8 cellular contexts compared by ENCODE assay signal in the genomic region with DNA sequence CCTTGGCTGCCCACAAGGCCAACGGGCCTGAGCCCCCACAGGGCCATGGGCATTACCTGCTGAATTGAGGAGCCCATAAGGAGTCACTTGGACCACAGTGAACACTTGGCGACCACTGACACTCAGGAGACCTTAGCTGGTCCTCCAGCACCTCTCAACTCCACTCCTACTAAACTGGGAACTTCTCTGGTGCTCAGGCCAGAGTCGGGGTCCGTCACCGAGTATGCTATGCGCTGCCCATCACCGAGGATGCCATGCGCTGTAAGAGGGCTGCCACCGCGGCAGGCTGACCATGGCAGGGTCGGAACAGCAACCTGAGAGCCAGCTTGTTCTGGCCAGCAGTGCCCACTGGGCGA. TPM values are rescaled to one million over a fixed set of nuclear protein-coding genes. Genes with fewer than 3 reads are reported as not detected.
DNase-seq lines count a peak whose midpoint lies in the region; ATAC-seq and TF ChIP-seq lines count a peak whose summit lies in the region.

No MANE protein-coding gene starts in this region.

- peaks cover 33% of the 10 kb centered on the region for H3K4me1 Mint-ChIP-seq in activated T-helper 2 cell treated with anti-CD3 and anti-CD28 coated beads, Interferon-gamma antibody, Interleukin-2, Interleukin-4, amounts not matched to agents 10 μg/mL and 5 μg/mL and 100 μg/mL, durations not matched to agents 14 hours and 24 hours and 36 hours (ENCODE audit: low read depth)

- intact Hi-C loops in activated T-helper 2 cell treated with anti-CD3 and anti-CD28 coated beads, Interferon-gamma antibody, Interleukin-2, Interleukin-4, amounts not matched to agents 10 μg/mL and 5 μg/mL and 100 μg/mL, durations not matched to agents 14 hours and 24 hours and 36 hours (cut with micrococcal nuclease) = loop anchor here (1.0 to 10.0 kb wide), 5 partner anchors 17 to 265 kb away; a partner anchor contains a TSS

- TF ChIP-seq CTCF in kidney epithelial cell (IDR thresholded peaks at IDR 0.05; ENCODE audit: insufficient read depth, low read length, poor library complexity, severe bottlenecking) = no peak

- H3K4me3 ChIP-seq in kidney epithelial cell (ENCODE audit: low read depth, low read length) (peak overlapping the region; percentile 95), subcutaneous abdominal adipose tissue (ENCODE audit: low read depth in 1 of 5, low read length in 5 of 5) (peak overlapping the region; percentile 71 to 95 (median 91))

- no peaks in the 10 kb centered on the region for H3K9me3 Mint-ChIP-seq in activated T-helper 2 cell treated with anti-CD3 and anti-CD28 coated beads, Interferon-gamma antibody, Interleukin-2, Interleukin-4, amounts not matched to agents 10 μg/mL and 5 μg/mL and 100 μg/mL, durations not matched to agents 14 hours and 24 hours and 36 hours

- H3K36me3 ChIP-seq in kidney epithelial cell (ENCODE audit: control insufficient read depth, insufficient read depth, low read length) (peaks cover 5% of the 10 kb centered on the region), subcutaneous abdominal adipose tissue (ENCODE audit: control insufficient read depth in 5 of 5, insufficient read depth in 5 of 5, low read length in 5 of 5) (peaks cover 0 to 32% (median 27%) of the 10 kb centered on the region in 5 donors)

- H3K9me3 ChIP-seq in subcutaneous abdominal adipose tissue (ENCODE audit: control insufficient read depth in 5 of 5, low read length in 5 of 5) = no peaks in the 10 kb centered on the region

- H3K36me3 Mint-ChIP-seq in activated T-helper 2 cell treated with anti-CD3 and anti-CD28 coated beads, Interferon-gamma antibody, Interleukin-2, Interleukin-4, amounts not matched to agents 10 μg/mL and 5 μg/mL and 100 μg/mL, durations not matched to agents 14 hours and 24 hours and 36 hours (ENCODE audit: low read depth) = peaks cover 36% of the 10 kb centered on the region

- no peaks in the 10 kb centered on the region for H3K27me3 Mint-ChIP-seq in activated T-helper 2 cell treated with anti-CD3 and anti-CD28 coated beads, Interferon-gamma antibody, Interleukin-2, Interleukin-4, amounts not matched to agents 10 μg/mL and 5 μg/mL and 100 μg/mL, durations not matched to agents 14 hours and 24 hours and 36 hours (ENCODE audit: low read depth)

- H3K4me1 ChIP-seq in subcutaneous abdominal adipose tissue (ENCODE audit: control insufficient read depth in 5 of 5, insufficient read depth in 5 of 5, low read length in 5 of 5) = peaks cover 24 to 76% (median 69%) of the 10 kb centered on the region in 5 donors

- peak overlapping the region; percentile 87 for H3K27ac Mint-ChIP-seq in activated T-helper 2 cell treated with anti-CD3 and anti-CD28 coated beads, Interferon-gamma antibody, Interleukin-2, Interleukin-4, amounts not matched to agents 10 μg/mL and 5 μg/mL and 100 μg/mL, durations not matched to agents 14 hours and 24 hours and 36 hours

- H3K27me3 ChIP-seq in kidney epithelial cell (ENCODE audit: control insufficient read depth, insufficient read depth, low read length) = no peaks in the 10 kb centered on the region
- no peaks in the 10 kb centered on the region for H3K27me3 ChIP-seq in subcutaneous abdominal adipose tissue (ENCODE audit: control insufficient read depth in 5 of 5, insufficient read depth in 4 of 5, low read length in 5 of 5)

- ATAC-seq in HG03432 (IDR thresholded peaks at IDR 0.05; ENCODE audit: unreplicated experiment) (no peak), GM21526 (IDR thresholded peaks at IDR 0.05; ENCODE audit: low FRiP score, unreplicated experiment) (no peak)

- peak overlapping the region; percentile 90 to 100 (median 99) for H3K9ac ChIP-seq in subcutaneous abdominal adipose tissue (ENCODE audit: low read length in 5 of 5)

- DNase-seq in NCI-H2196 (lab: John Stamatoyannopoulos, UW; ENCODE audit: unreplicated experiment) (peak; percentile 41), NCI-H2196 treated with DMSO at 0.1 percent for 48 hours (lab: John Stamatoyannopoulos, UW; ENCODE audit: unreplicated experiment) (no peak), kidney epithelial cell (ENCODE audit: low read depth) (no peak), H4 (ENCODE audit: low spot score) (no peak)
- DNase-seq in activated T-helper 2 cell treated with anti-CD3 and anti-CD28 coated beads, Interferon-gamma antibody, Interleukin-2, Interleukin-4, amounts not matched to agents 10 μg/mL and 5 μg/mL and 100 μg/mL, durations not matched to agents 14 hours and 24 hours and 36 hours (ENCODE audit: low spot score) = no peak

- peak overlapping the region; percentile 100 for H3K27ac ChIP-seq in subcutaneous abdominal adipose tissue (ENCODE audit: low read depth, low read length)

- peak overlapping the region; percentile 69 for H3K4me3 Mint-ChIP-seq in activated T-helper 2 cell treated with anti-CD3 and anti-CD28 coated beads, Interferon-gamma antibody, Interleukin-2, Interleukin-4, amounts not matched to agents 10 μg/mL and 5 μg/mL and 100 μg/mL, durations not matched to agents 14 hours and 24 hours and 36 hours (ENCODE audit: low read depth)

RNA-seq across cellular contexts. Expression of a gene that starts 0.6 kb away (rescaled TPM):
- 194 TPM in 2 replicates for total RNA-seq in activated T-helper 2 cell treated with anti-CD3 and anti-CD28 coated beads, Interferon-gamma antibody, Interleukin-2, Interleukin-4, amounts not matched to agents 10 μg/mL and 5 μg/mL and 100 μg/mL, durations not matched to agents 14 hours and 24 hours and 36 hours
- total RNA-seq in kidney epithelial cell = 905 and 956 TPM in 2 replicates
- total RNA-seq in H4 (2014; rRNA removed; shearing (Covaris generic)) = 993 and 1,115 TPM in 2 replicates

RNA-seq across cellular contexts. Expression of a gene that starts 13.4 kb away (rescaled TPM):
- total RNA-seq in activated T-helper 2 cell treated with anti-CD3 and anti-CD28 coated beads, Interferon-gamma antibody, Interleukin-2, Interleukin-4, amounts not matched to agents 10 μg/mL and 5 μg/mL and 100 μg/mL, durations not matched to agents 14 hours and 24 hours and 36 hours = 135 and 139 TPM in 2 replicates
- 540 and 586 TPM in 2 replicates for total RNA-seq in kidney epithelial cell
- 160 and 216 TPM in 2 replicates for total RNA-seq in H4 (2014; rRNA removed; shearing (Covaris generic))

RNA-seq across cellular contexts. Expression of a gene that starts 26.3 kb away (rescaled TPM):
- 0.62 and 3.2 TPM in 2 replicates for total RNA-seq in activated T-helper 2 cell treated with anti-CD3 and anti-CD28 coated beads, Interferon-gamma antibody, Interleukin-2, Interleukin-4, amounts not matched to agents 10 μg/mL and 5 μg/mL and 100 μg/mL, durations not matched to agents 14 hours and 24 hours and 36 hours
- 0.41 and 5.1 TPM in 2 replicates for total RNA-seq in kidney epithelial cell
- total RNA-seq in H4 (2014; rRNA removed; shearing (Covaris generic)) = not detected in 2 replicates

RNA-seq across cellular contexts. Expression of a gene that starts 38.5 kb away (rescaled TPM):
- total RNA-seq in activated T-helper 2 cell treated with anti-CD3 and anti-CD28 coated beads, Interferon-gamma antibody, Interleukin-2, Interleukin-4, amounts not matched to agents 10 μg/mL and 5 μg/mL and 100 μg/mL, durations not matched to agents 14 hours and 24 hours and 36 hours = 24.4 and 30.1 TPM in 2 replicates
- total RNA-seq in kidney epithelial cell = 18.7 and 25.7 TPM in 2 replicates
- total RNA-seq in H4 (2014; rRNA removed; shearing (Covaris generic)) = 3.8 and 16.8 TPM in 2 replicates
